Comparison of ENCODE assay signal across 33 cellular contexts in the genomic region with DNA sequence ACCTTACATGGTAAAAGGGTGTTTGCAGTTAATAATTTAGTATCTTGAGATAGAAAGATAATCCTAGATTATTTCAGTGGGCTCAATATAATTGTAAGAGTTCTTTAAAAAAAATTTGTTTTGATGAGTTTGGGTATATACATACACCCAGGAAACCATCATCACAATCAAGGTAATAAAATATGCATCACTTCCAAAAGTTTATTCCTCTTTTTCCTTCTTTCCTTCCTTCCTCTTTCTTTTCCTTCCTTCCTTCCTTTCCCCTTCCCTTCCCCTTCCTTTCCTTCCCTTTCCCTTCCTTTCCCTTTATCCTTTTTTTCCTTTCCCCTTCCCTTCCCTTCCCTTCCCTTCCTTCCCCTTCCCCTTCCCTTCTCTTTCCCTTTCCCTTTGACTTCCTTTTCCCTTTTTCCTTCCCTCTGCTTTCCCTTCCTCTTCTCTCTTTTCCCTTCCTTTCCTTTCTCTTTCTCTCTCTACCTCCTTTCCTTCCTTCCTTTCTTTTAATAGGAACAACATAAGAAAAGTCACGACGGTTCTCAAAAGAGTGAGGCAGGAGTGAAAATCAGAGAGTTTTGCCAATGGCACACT.
"Had no signal": no experiment of that assay in that cellular context is flagged by ENCODE, and none has a peak within 500 bp of the region (broad histone marks: within the 10 kb centered on the region; RNA-seq: fewer than 3 reads in every experiment).

No MANE protein-coding gene starts in this region.

- H3K4me3 Mint-ChIP-seq: activated B cell treated with CpG ODN at 0.5 μM for 24 hours; activated CD4-positive, alpha-beta T cell treated with anti-CD3 and anti-CD28 coated beads, Interleukin-2, amount 10 ng/mL, durations not matched to agents 7 days and 5 days; activated CD8-positive, alpha-beta T cell treated with anti-CD3 and anti-CD28 coated beads for 36 hours; activated naive CD4-positive, alpha-beta T cell treated with anti-CD3 and anti-CD28 coated beads for 36 hours; activated naive CD8-positive, alpha-beta T cell treated with anti-CD3 and anti-CD28 coated beads for 36 hours; activated T-cell treated with anti-CD3 and anti-CD28 coated beads, Interleukin-2, amount 50 U/mL, for 4 hours; activated T-cell treated with anti-CD3 and anti-CD28 coated beads, Interleukin-2, amount 50 U/mL, for 72 hours; activated T-helper 1 cell treated with anti-CD3 and anti-CD28 coated beads, Interleukin-12 subunit alpha, Interleukin-12 subunit beta, Interleukin-2, Interleukin-4 antibody, amounts not matched to agents 30 ng/mL and 10 ng/mL and 1 ng/mL, durations not matched to agents 14 hours and 24 hours and 36 hours; activated T-helper 17 cell treated with anti-CD3 and anti-CD28 coated beads, Interleukin-2, amount 50 U/mL, for 72 hours; T-helper 1 cell treated with Interleukin-12 subunit alpha and Interleukin-12 subunit beta and Interleukin-4 antibody, amounts not matched to agents 30 μg/mL and 1 μg/mL, for 36 hours; T-helper 2 cell treated with Interferon-gamma antibody and Interleukin-4, amounts not matched to agents 5 μg/mL and 100 μg/mL, for 36 hours had no signal

- H3K9me3 ChIP-seq: adrenal gland, body of pancreas had no signal

- H3K27ac ChIP-seq: adrenal gland, body of pancreas, brain microvascular endothelial cell, breast epithelium, VCaP had no signal

- H3K4me1 ChIP-seq: adrenal gland, body of pancreas, breast epithelium had no signal

- DNase-seq: activated B cell treated with CpG ODN at 0.5 μM for 24 hours; activated CD4-positive, alpha-beta T cell treated with anti-CD3 and anti-CD28 coated beads for 48 hours; activated CD4-positive, alpha-beta T cell treated with anti-CD3 and anti-CD28 coated beads, Interleukin-2, amount 10 ng/mL, durations not matched to agents 7 days and 5 days; activated CD4-positive, alpha-beta T cell treated with anti-CD3 and anti-CD28 coated beads, Interleukin-2, amount 50 U/mL, for 48 hours; activated CD4-positive, CD25-positive, alpha-beta regulatory T cell treated with anti-CD3 and anti-CD28 coated beads, Interleukin-2, amount 50 U/mL, for 72 hours; activated CD8-positive, alpha-beta memory T cell treated with anti-CD3 and anti-CD28 coated beads, Interleukin-2, amount 50 U/mL, for 4 hours; activated CD8-positive, alpha-beta T cell treated with anti-CD3 and anti-CD28 coated beads for 36 hours; activated effector memory CD4-positive, alpha-beta T cell treated with anti-CD3 and anti-CD28 coated beads, Interleukin-2, amount 50 U/mL, for 16 hours; activated gamma-delta T cell treated with Interleukin-2 at 50 U/mL for 16 hours; activated naive CD4-positive, alpha-beta T cell; activated naive CD4-positive, alpha-beta T cell treated with anti-CD3 and anti-CD28 coated beads for 36 hours; activated naive CD4-positive, alpha-beta T cell treated with anti-CD3 and anti-CD28 coated beads, Interleukin-2, amount 50 U/mL, for 16 hours; activated naive CD8-positive, alpha-beta T cell treated with anti-CD3 and anti-CD28 coated beads for 36 hours; activated T-cell treated with anti-CD3 and anti-CD28 coated beads for 4 hours; activated T-cell treated with anti-CD3 and anti-CD28 coated beads, Interleukin-2, amount 50 U/mL, for 1 hour; activated T-cell treated with anti-CD3 and anti-CD28 coated beads, Interleukin-2, amount 50 U/mL, for 4 hours; activated T-cell treated with anti-CD3 and anti-CD28 coated beads, Interleukin-2, amount 50 U/mL, for 72 hours; adrenal gland; amniotic stem cell; aorta; body of pancreas; brain microvascular endothelial cell; central memory CD4-positive, alpha-beta T cell; T-helper 1 cell; T-helper 2 cell; T-helper 9 cell had no signal

- H3K36me3 ChIP-seq: adrenal gland, brain microvascular endothelial cell, breast epithelium had no signal

- H3K27me3 ChIP-seq: adrenal gland, body of pancreas, brain microvascular endothelial cell, breast epithelium had no signal

- H3K27ac Mint-ChIP-seq: activated B cell treated with CpG ODN at 0.5 μM for 24 hours; activated CD4-positive, alpha-beta T cell treated with anti-CD3 and anti-CD28 coated beads, Interleukin-2, amount 10 ng/mL, durations not matched to agents 7 days and 5 days; activated CD8-positive, alpha-beta T cell treated with anti-CD3 and anti-CD28 coated beads for 36 hours; activated naive CD4-positive, alpha-beta T cell treated with anti-CD3 and anti-CD28 coated beads for 36 hours; activated naive CD4-positive, alpha-beta T cell treated with anti-CD3 and anti-CD28 coated beads, Interleukin-2, amount 50 U/mL, for 72 hours; activated naive CD8-positive, alpha-beta T cell treated with anti-CD3 and anti-CD28 coated beads for 36 hours; activated T-helper 1 cell treated with anti-CD3 and anti-CD28 coated beads, Interleukin-12 subunit alpha, Interleukin-12 subunit beta, Interleukin-2, Interleukin-4 antibody, amounts not matched to agents 30 ng/mL and 10 ng/mL and 1 ng/mL, durations not matched to agents 14 hours and 24 hours and 36 hours; activated T-helper 17 cell treated with anti-CD3 and anti-CD28 coated beads, Interleukin-2, amount 50 U/mL, for 72 hours; T-helper 1 cell treated with Interleukin-12 subunit alpha and Interleukin-12 subunit beta and Interleukin-4 antibody, amounts not matched to agents 30 μg/mL and 1 μg/mL, for 36 hours; T-helper 2 cell treated with Interferon-gamma antibody and Interleukin-4, amounts not matched to agents 5 μg/mL and 100 μg/mL, for 36 hours had no signal

- H3K27me3 Mint-ChIP-seq: activated B cell treated with CpG ODN at 0.5 μM for 24 hours; activated CD4-positive, alpha-beta T cell treated with anti-CD3 and anti-CD28 coated beads, Interleukin-2, amount 10 ng/mL, durations not matched to agents 7 days and 5 days; activated CD8-positive, alpha-beta T cell treated with anti-CD3 and anti-CD28 coated beads for 36 hours; activated naive CD8-positive, alpha-beta T cell treated with anti-CD3 and anti-CD28 coated beads for 36 hours; activated T-helper 17 cell treated with anti-CD3 and anti-CD28 coated beads, Interleukin-2, amount 50 U/mL, for 72 hours had no signal

- H3K4me1 Mint-ChIP-seq: activated B cell treated with CpG ODN at 0.5 μM for 24 hours; activated CD4-positive, alpha-beta T cell treated with anti-CD3 and anti-CD28 coated beads, Interleukin-2, amount 10 ng/mL, durations not matched to agents 7 days and 5 days; activated naive CD8-positive, alpha-beta T cell treated with anti-CD3 and anti-CD28 coated beads for 36 hours; activated T-helper 17 cell treated with anti-CD3 and anti-CD28 coated beads, Interleukin-2, amount 50 U/mL, for 72 hours had no signal

- H3K36me3 Mint-ChIP-seq: activated naive CD4-positive, alpha-beta T cell treated with anti-CD3 and anti-CD28 coated beads, Interleukin-2, amount 50 U/mL, for 72 hours; activated naive CD8-positive, alpha-beta T cell treated with anti-CD3 and anti-CD28 coated beads for 36 hours had no signal

- ATAC-seq: activated CD8-positive, alpha-beta T cell treated with anti-CD3 and anti-CD28 coated beads for 36 hours; activated naive CD4-positive, alpha-beta T cell treated with anti-CD3 and anti-CD28 coated beads, Interleukin-2, amount 50 U/mL, for 72 hours; activated T-cell treated with anti-CD3 and anti-CD28 coated beads, Interleukin-2, amount 50 U/mL, for 4 hours; activated T-cell treated with anti-CD3 and anti-CD28 coated beads, Interleukin-2, amount 50 U/mL, for 72 hours; activated T-helper 17 cell treated with anti-CD3 and anti-CD28 coated beads, Interleukin-2, amount 50 U/mL, for 72 hours; body of pancreas had no signal

- H3K4me3 ChIP-seq: adrenal gland, body of pancreas, breast epithelium had no signal
